14 cellular contexts compared by ENCODE assay signal in genomic region chrX:150935466-150935865, GRCh38. TPM values are rescaled to one million over a fixed set of nuclear protein-coding genes. Genes with fewer than 3 reads are reported as not detected.
DNase-seq lines count a peak whose midpoint lies in the region; ATAC-seq and TF ChIP-seq lines count a peak whose summit lies in the region.
"Had no signal": no experiment of that assay in that cellular context is flagged by ENCODE, and none has a peak within 500 bp of the region (broad histone marks: within the 10 kb centered on the region; RNA-seq: fewer than 3 reads in every experiment).

No MANE protein-coding gene starts in this region.

- CTCF ChIA-PET in HEK293 (lab: Yijun Ruan, JAX), result interaction anchor here (0.9 to 1.0 kb wide), 2 partner anchors 26 to 163 kb away, joined by 3 read pairs; no protein-coding TSS in a partner anchor

- ATAC-seq in HG02840 (IDR thresholded peaks at IDR 0.05; ENCODE audit: low FRiP score, unreplicated experiment) (no peak), HG03342 (IDR thresholded peaks at IDR 0.05; ENCODE audit: unreplicated experiment) (no peak)
- ATAC-seq: HCT116; stimulated activated memory B cell treated with anti-CD40 and anti-IgM and Interleukin-4, amounts not matched to agents 10 μg/mL and 1 μg/mL and 100 μg/mL, for 72 hours had no signal

- no peak overlapping the region for H2AFZ ChIP-seq in hepatocyte

- H3K79me2 ChIP-seq in hepatocyte, result no peaks in the 10 kb centered on the region

- POLR2A ChIA-PET in HEK293 (lab: Yijun Ruan, JAX), result no interaction called here

- H3K4me3 ChIP-seq in HEK293 (ENCODE audit: low read depth, low read length) (no peak overlapping the region), foreskin fibroblast (ENCODE audit: low read depth in 1 of 2, low read length in 2 of 2) (no peak overlapping the region), hepatocyte (no peak overlapping the region)
- H3K4me3 ChIP-seq: coronary artery had no signal

- H3K27me3 ChIP-seq in hepatocyte, result no peaks in the 10 kb centered on the region

- 71% methylated on average over 7 of the region's 7 CpGs for WGBS in hepatocyte (ENCODE audit: low lambda C conversion rate, missing lambda C conversion rate)

- H3K36me3 ChIP-seq in HEK293 (ENCODE audit: control insufficient read depth in 2 of 2, insufficient read depth in 1 of 2, low read length in 2 of 2) (no peaks in the 10 kb centered on the region), hepatocyte (replicated peaks; ENCODE audit: insufficient read depth, low read depth) (no peaks in the 10 kb centered on the region)

- no peak overlapping the region for H3K27ac ChIP-seq in HEK293 (ENCODE audit: extremely low read depth, low read depth, low read length)
- H3K27ac ChIP-seq in hepatocyte, result no peak overlapping the region
- H3K27ac ChIP-seq: coronary artery had no signal

- H3K9me2 ChIP-seq in hepatocyte (replicated peaks; ENCODE audit: insufficient read depth), result no peaks in the 10 kb centered on the region

- H3K4me1 ChIP-seq in HEK293 (ENCODE audit: control insufficient read depth, insufficient read depth, low read length), result no peaks in the 10 kb centered on the region
- no peaks in the 10 kb centered on the region for H3K4me1 ChIP-seq in hepatocyte (ENCODE audit: insufficient read depth)

- H4K20me1 ChIP-seq in hepatocyte (ENCODE audit: insufficient read depth, poor library complexity, severe bottlenecking), result no peaks in the 10 kb centered on the region

- no peaks in the 10 kb centered on the region for H3K9me3 ChIP-seq in HEK293 (ENCODE audit: control insufficient read depth, insufficient read depth, low read depth, low read length)
- H3K9me3 ChIP-seq in hepatocyte (ENCODE audit: low read depth), result no peaks in the 10 kb centered on the region

- H3K4me2 ChIP-seq in hepatocyte, result no peak overlapping the region

- TF ChIP-seq CTCF in HEK293 (tag by site-specific recombination; IDR thresholded peaks at IDR 0.05), result no peak
- TF ChIP-seq CTCF in foreskin fibroblast (IDR thresholded peaks at IDR 0.05; ENCODE audit: low read depth, low read length), result no peak
- no peak for TF ChIP-seq CTCF in hepatocyte (IDR thresholded peaks at IDR 0.05; ENCODE audit: poor library complexity)

- DNase-seq in AG08396 (ENCODE audit: low spot score) (peak; percentile 52), amniotic epithelial cell (ENCODE audit: low read depth) (peak; percentile 48), foreskin fibroblast (peak; percentile 32 to 66), T-helper 2 cell (no peak), hepatocyte (ENCODE audit: low spot score) (no peak)
- DNase-seq: NCI-H1105; NCI-H69; stimulated activated CD4-positive, alpha-beta T cell treated with anti-CD3 and anti-CD28 coated beads, Interleukin-4, amount 100 ng/mL, for 1 hour had no signal

TF ChIP-seq in HEK293, 187 proteins besides CTCF, POLR2A, EP300 and RAD21:
- TF ChIP-seq ZIC2 (tag by site-specific recombination; IDR thresholded peaks at IDR 0.05), result 0 out of 2 replicates have a peak, but pooled peaks have one; percentile 24
- no peak for TF ChIP-seq ZNF398 (tag by site-specific recombination; IDR thresholded peaks at IDR 0.05)
- TF ChIP-seq ZNF76 (tag by site-specific recombination; IDR thresholded peaks at IDR 0.05; ENCODE audit: borderline replicate concordance, low read depth), result no peak

RNA-seq across cellular contexts. Expression of gene CD99L2, which starts 37.0 kb away (rescaled TPM):
- total RNA-seq in hepatocyte, result 23.9 and 35.1 TPM in 2 replicates
- polyA plus RNA-seq in hepatocyte, result 23.5 and 32.0 TPM in 2 replicates

RNA-seq across cellular contexts. Expression of gene HMGB3, which starts 47.7 kb away (rescaled TPM):
- total RNA-seq in hepatocyte, result 22.2 TPM in 2 replicates
- polyA plus RNA-seq in hepatocyte, result 53.1 and 55.1 TPM in 2 replicates

Comparison
In these comparisons a context has a peak if more than half of its experiments do, and no peak if none do; other contexts are left out.
1. DNase-seq: peak in AG08396 (single experiment), amniotic epithelial cell (single experiment) and foreskin fibroblast (2 of 2); none in T-helper 2 cell (0 of 5) and hepatocyte (single experiment).